In genomic region chr1:116357487-116357886, GRCh38 we compare ENCODE assay signal across 3 cellular contexts.
TF ChIP-seq lines count a peak whose summit lies in the region.

No MANE protein-coding gene starts in this region.

TF ChIP-seq in GM12891, 5 proteins besides CTCF, POLR2A, EP300 and RAD21:
- TF ChIP-seq PAX5 (IDR thresholded peaks at IDR 0.05; ENCODE audit: insufficient read depth, low read length, severe bottlenecking) (no peak), TAF1 (IDR thresholded peaks at IDR 0.05; ENCODE audit: low read depth, low read length) (no peak), POLR2AphosphoS5 (IDR thresholded peaks at IDR 0.05; ENCODE audit: low read depth, low read length) (no peak), SPI1 (IDR thresholded peaks at IDR 0.05; ENCODE audit: low read depth, low read length) (no peak), POU2F2 (IDR thresholded peaks at IDR 0.05; ENCODE audit: low read depth, low read length) (no peak)

TF ChIP-seq in IMR-90, 13 proteins besides CTCF, POLR2A, EP300 and RAD21:
- TF ChIP-seq NFE2L2 (IDR thresholded peaks at IDR 0.05; ENCODE audit: low read depth, low read length): peak; percentile 70
- TF ChIP-seq MXI1 (IDR thresholded peaks at IDR 0.05; ENCODE audit: borderline replicate concordance, low read depth, low read length): no peak
- TF ChIP-seq ELK1 (IDR thresholded peaks at IDR 0.05; ENCODE audit: borderline replicate concordance, low read depth, low read length): no peak
- TF ChIP-seq MAFK (IDR thresholded peaks at IDR 0.05; ENCODE audit: low read depth, low read length): 0 out of 2 replicates have a peak, but pooled peaks have one; percentile 7
- TF ChIP-seq RCOR1 (IDR thresholded peaks at IDR 0.05; ENCODE audit: insufficient replicate concordance, low read length): no peak
- no peak for TF ChIP-seq RFX5 (IDR thresholded peaks at IDR 0.05; ENCODE audit: low read depth, low read length)
- no peak for TF ChIP-seq MAZ (IDR thresholded peaks at IDR 0.05; ENCODE audit: borderline replicate concordance, low read depth, low read length)
- TF ChIP-seq CEBPB (IDR thresholded peaks at IDR 0.05; ENCODE audit: low read depth, low read length): no peak
- TF ChIP-seq BHLHE40 (IDR thresholded peaks at IDR 0.05; ENCODE audit: low read depth, low read length): no peak
- no peak for TF ChIP-seq FOS (IDR thresholded peaks at IDR 0.05; ENCODE audit: low read depth, low read length)
- TF ChIP-seq CHD1 (IDR thresholded peaks at IDR 0.05; ENCODE audit: low read depth, low read length): no peak

TF ChIP-seq in K562, 482 proteins besides CTCF, POLR2A, EP300 and RAD21 (continues in another document):
- no peak for TF ChIP-seq ZNF609 (CRISPR knock-in tag; IDR thresholded peaks at IDR 0.05; ENCODE audit: borderline replicate concordance)
- TF ChIP-seq BRCA1 (IDR thresholded peaks at IDR 0.05): no peak
- TF ChIP-seq BRCA1 (CRISPR knock-in tag; IDR thresholded peaks at IDR 0.05): no peak
- no peak for TF ChIP-seq KAT8 (IDR thresholded peaks at IDR 0.05; ENCODE audit: low read depth)
- no peak for TF ChIP-seq CXXC5 (CRISPR knock-in tag; IDR thresholded peaks at IDR 0.05)
- TF ChIP-seq ZNF695 (CRISPR knock-in tag; IDR thresholded peaks at IDR 0.05): no peak
- TF ChIP-seq ELK3 (CRISPR knock-in tag; IDR thresholded peaks at IDR 0.05): no peak
- TF ChIP-seq NFE2L1 (tag; IDR thresholded peaks at IDR 0.05; ENCODE audit: borderline replicate concordance, low read depth): peak; percentile 55; the same call in 1 of the 2 replicates
- TF ChIP-seq SIN3A (IDR thresholded peaks at IDR 0.05; ENCODE audit: borderline replicate concordance in 2 of 2, control insufficient read depth in 1 of 2, low read depth in 2 of 2, low read length in 2 of 2): no peak
- TF ChIP-seq MAFF (IDR thresholded peaks at IDR 0.05; ENCODE audit: low read length): peak; percentile 39; the same call in 1 of the 2 replicates
- TF ChIP-seq SNIP1 (IDR thresholded peaks at IDR 0.05; ENCODE audit: low read depth): no peak
- TF ChIP-seq MAFK (IDR thresholded peaks at IDR 0.05; ENCODE audit: low read length): peak; percentile 51; the same call in 1 of the 2 replicates
- no peak for TF ChIP-seq FOXO4 (CRISPR knock-in tag; IDR thresholded peaks at IDR 0.05)
- TF ChIP-seq SMARCC2 (IDR thresholded peaks at IDR 0.05; ENCODE audit: low read depth): no peak
- TF ChIP-seq NCOA4 (IDR thresholded peaks at IDR 0.05; ENCODE audit: partially characterized antibody): no peak
- no peak for TF ChIP-seq ZNF140 (CRISPR knock-in tag; IDR thresholded peaks at IDR 0.05)
- TF ChIP-seq NONO (IDR thresholded peaks at IDR 0.05; ENCODE audit: low read depth in 2 of 2, low read length in 1 of 2): no peak
- no peak for TF ChIP-seq NR3C1 (CRISPR knock-in tag; IDR thresholded peaks at IDR 0.05)
- no peak for TF ChIP-seq ZNF398 (CRISPR knock-in tag; IDR thresholded peaks at IDR 0.05)
- no peak for TF ChIP-seq ARID1B (IDR thresholded peaks at IDR 0.05)
- TF ChIP-seq GABPB1 (CRISPR knock-in tag; IDR thresholded peaks at IDR 0.05): no peak
- TF ChIP-seq POU5F1 (IDR thresholded peaks at IDR 0.05; ENCODE audit: borderline replicate concordance, low read depth, low read length, partially characterized antibody): no peak
- no peak for TF ChIP-seq THRAP3 (IDR thresholded peaks at IDR 0.05; ENCODE audit: borderline replicate concordance)
- TF ChIP-seq MAFG (tag; conservative IDR thresholded peaks at IDR 0.05): peak; percentile 88
- no peak for TF ChIP-seq ZNF512 (tag; IDR thresholded peaks at IDR 0.05)
- TF ChIP-seq SMARCA5 (IDR thresholded peaks at IDR 0.05): no peak
- TF ChIP-seq NFE2 (IDR thresholded peaks at IDR 0.05; ENCODE audit: low read depth): peak; percentile 73
- TF ChIP-seq MYC (IDR thresholded peaks at IDR 0.05; ENCODE audit: low read depth, low read length): no peak
- TF ChIP-seq MYC (CRISPR knock-in tag; IDR thresholded peaks at IDR 0.05; ENCODE audit: borderline replicate concordance, low read depth): no peak
- no peak for TF ChIP-seq E2F1 (CRISPR knock-in tag; IDR thresholded peaks at IDR 0.05)
- TF ChIP-seq TBL1XR1 (IDR thresholded peaks at IDR 0.05; ENCODE audit: low read length in 2 of 2): no peak
- no peak for TF ChIP-seq ZKSCAN1 (IDR thresholded peaks at IDR 0.05; ENCODE audit: low read depth, low read length)
- no peak for TF ChIP-seq TSHZ1 (CRISPR knock-in tag; IDR thresholded peaks at IDR 0.05)
- 0 out of 2 replicates have a peak, but pooled peaks have one; percentile 39 for TF ChIP-seq SMARCA4 (IDR thresholded peaks at IDR 0.05)
- no peak for TF ChIP-seq ZNF3 (CRISPR knock-in tag; IDR thresholded peaks at IDR 0.05)
- no peak for TF ChIP-seq ZBED1 (IDR thresholded peaks at IDR 0.05)
- no peak for TF ChIP-seq ZNF518B (CRISPR knock-in tag; IDR thresholded peaks at IDR 0.05)
- no peak for TF ChIP-seq MBD2 (IDR thresholded peaks at IDR 0.05; ENCODE audit: borderline replicate concordance, low read depth)
